ENCODE assay signal across 8 cellular contexts in genomic region chr16:67660564-67661028, GRCh38. TPM values are rescaled to one million over a fixed set of nuclear protein-coding genes. Genes with fewer than 3 reads are reported as not detected.
DNase-seq lines count a peak whose midpoint lies in the region; ATAC-seq, FAIRE-seq and TF ChIP-seq lines count a peak whose summit lies in the region.

PARD6A (plus strand) TSS chr16:67660960; CDS start chr16:67661039, 79 bp downstream.

- no peak for TF ChIP-seq CTCF in OCI-LY3 (IDR thresholded peaks at IDR 0.05; ENCODE audit: low read depth, low read length)
- TF ChIP-seq CTCF in endothelial cell of umbilical vein (IDR thresholded peaks at IDR 0.05; ENCODE audit: extremely low read depth in 1 of 2, insufficient read depth in 1 of 2, low read depth in 1 of 2, low read length in 2 of 2) = no peak

- H3K79me2 ChIP-seq in OCI-LY3 (ENCODE audit: low read length) (peaks cover 19% of the 10 kb centered on the region), endothelial cell of umbilical vein (ENCODE audit: control insufficient read depth, insufficient read depth, low read length) (no peaks in the 10 kb centered on the region)

- no peak for TF ChIP-seq POLR2A in endothelial cell of umbilical vein (IDR thresholded peaks at IDR 0.05; ENCODE audit: low read depth, low read length)

- peak; percentile 66 for ATAC-seq in GM21528 (IDR thresholded peaks at IDR 0.05; ENCODE audit: low FRiP score, unreplicated experiment)

- H3K36me3 ChIP-seq in OCI-LY3 (replicated peaks; ENCODE audit: low read depth, low read length) (peaks cover 21% of the 10 kb centered on the region), endothelial cell of umbilical vein (ENCODE audit: control insufficient read depth in 2 of 2, extremely low read depth in 1 of 2, insufficient read depth in 2 of 2, low read length in 2 of 2) (peaks cover 0 to 6% of the 10 kb centered on the region in 2 experiments)

- intact Hi-C loops in endothelial cell of umbilical vein (cut with micrococcal nuclease) = loop anchor here (1.0 to 2.0 kb wide), 2 partner anchors 98 to 122 kb away; partner anchors contain the start of gene CTCF

- CTCF ChIA-PET in endothelial cell of umbilical vein (lab: Charles Lee) = interaction anchor here (0.8 to 2.1 kb wide), 16 partner anchors 10 to 146 kb away, joined by 3 to 31 read pairs (median 5); partner anchors contain the start of genes CARMIL2 and CTCF

- FAIRE-seq in endothelial cell of umbilical vein (lab: Jason Lieb, UNC) = peak; percentile 96

- H3K4me1 ChIP-seq in OCI-LY3 (ENCODE audit: low read length) (peaks cover 14% of the 10 kb centered on the region), endothelial cell of umbilical vein (ENCODE audit: control insufficient read depth, extremely low read depth, insufficient read depth, low read length) (peaks cover 9% of the 10 kb centered on the region)

- DNase-seq in Caki2 (ENCODE audit: low read depth) (peak; percentile 92), HuH-7.5 (ENCODE audit: low spot score) (peak; percentile 100), activated T-cell treated with anti-CD3 and anti-CD28 coated beads for 1 hour (ENCODE audit: low read depth) (peak; percentile 88), endothelial cell of umbilical vein (ENCODE audit: low read depth, low spot score) (peak; percentile 94), middle frontal gyrus (ENCODE audit: extremely low spot score, low spot score) (peak; percentile 97)
- peak; percentile 88 to 90 for DNase-seq in stimulated activated CD8-positive, alpha-beta memory T cell treated with anti-CD3 and anti-CD28 coated beads, Interleukin-2, amount 100 ng/mL, for 1 hour (ENCODE audit: low read depth in 2 of 2)

- H3K9ac ChIP-seq in OCI-LY3 (ENCODE audit: low read length) (peak within 1 kb of the TSS; percentile 99), endothelial cell of umbilical vein (replicated peaks; ENCODE audit: extremely low read depth, insufficient read depth, low read length) (peak within 1 kb of the TSS; percentile 51)

- H3K9me1 ChIP-seq in endothelial cell of umbilical vein (replicated peaks; ENCODE audit: control insufficient read depth, extremely low read depth, insufficient read depth, low read length) = no peaks in the 10 kb centered on the region

- H3K27ac ChIP-seq in OCI-LY3 (ENCODE audit: low read length) = peak within 1 kb of the TSS; percentile 89
- peak within 1 kb of the TSS; percentile 44 for H3K27ac ChIP-seq in endothelial cell of umbilical vein (ENCODE audit: insufficient read depth, low read depth, low read length)

- POLR2A ChIA-PET in endothelial cell of umbilical vein (lab: Charles Lee) = interaction anchor here (1.5 kb wide), 1 partner anchor 139 kb away, joined by 3 read pairs; no protein-coding TSS in a partner anchor

- H2AFZ ChIP-seq in OCI-LY3 (ENCODE audit: low read depth, low read length) = peak within 1 kb of the TSS; percentile 90
- H2AFZ ChIP-seq in endothelial cell of umbilical vein (ENCODE audit: low read depth, low read length) = peak within 1 kb of the TSS; percentile 83

- H4K20me1 ChIP-seq in OCI-LY3 (ENCODE audit: insufficient read depth, low read length) = no peaks in the 10 kb centered on the region
- no peaks in the 10 kb centered on the region for H4K20me1 ChIP-seq in endothelial cell of umbilical vein (replicated peaks; ENCODE audit: control insufficient read depth, extremely low read depth, insufficient read depth, low read length)

- H3K4me3 ChIP-seq in OCI-LY3 (ENCODE audit: low read length) (peak within 1 kb of the TSS; percentile 99), endothelial cell of umbilical vein (replicated peaks in 1 of 3; ENCODE audit: insufficient read depth in 1 of 3, low read depth in 1 of 3, low read length in 3 of 3) (peak within 1 kb of the TSS; percentile 32 to 70 (median 64))

- in situ Hi-C loops in Caki2 (cut with HindIII; ENCODE audit: low pct_unique_long_range_greater_than_20kb, low sequenced_read_pairs) = no loop called here

- peak within 1 kb of the TSS; percentile 93 for H3K4me2 ChIP-seq in OCI-LY3 (ENCODE audit: low read length)
- H3K4me2 ChIP-seq in endothelial cell of umbilical vein (ENCODE audit: insufficient read depth, low read length) = peak within 1 kb of the TSS; percentile 75

- H3K9me3 ChIP-seq in OCI-LY3 (ENCODE audit: insufficient read depth, low read length) (no peaks in the 10 kb centered on the region), endothelial cell of umbilical vein (replicated peaks; ENCODE audit: control insufficient read depth, insufficient read depth, low read length) (no peaks in the 10 kb centered on the region)

- no peaks in the 10 kb centered on the region for H3K27me3 ChIP-seq in OCI-LY3 (ENCODE audit: low read depth, low read length)
- H3K27me3 ChIP-seq in endothelial cell of umbilical vein (ENCODE audit: control insufficient read depth in 2 of 2, insufficient read depth in 2 of 2, low read length in 2 of 2) = no peaks in the 10 kb centered on the region

- BruUV-seq in endothelial cell of umbilical vein (replicated peaks; lab: Mats Ljungman, UMichigan) = no TSS peak

- dilution Hi-C loops in endothelial cell of umbilical vein (cut with MboI; ENCODE audit: extremely low pct_ligation_motif_present, low sequenced_read_pairs) = no loop called here

TF ChIP-seq in endothelial cell of umbilical vein, 7 proteins besides CTCF, POLR2A, EP300 and RAD21:
- TF ChIP-seq JUN (IDR thresholded peaks at IDR 0.05; ENCODE audit: borderline replicate concordance, insufficient read depth, insufficient read length, low read depth) (no peak), FOS (IDR thresholded peaks at IDR 0.05; ENCODE audit: borderline replicate concordance, insufficient read depth, low read length) (no peak), MAX (IDR thresholded peaks at IDR 0.05; ENCODE audit: insufficient read depth, insufficient read length) (no peak), EZH2 (IDR thresholded peaks at IDR 0.05; ENCODE audit: borderline replicate concordance, low read depth, low read length, severe bottlenecking) (no peak), POLR2AphosphoS5 (IDR thresholded peaks at IDR 0.05; ENCODE audit: insufficient read depth, low read depth, low read length) (no peak), GATA2 (IDR thresholded peaks at IDR 0.05; ENCODE audit: insufficient read depth, insufficient read length, low read depth, low read length) (no peak), MYC (IDR thresholded peaks at IDR 0.05; ENCODE audit: low read depth, low read length) (no peak)

RNA-seq across cellular contexts. Expression of gene PARD6A, which starts in this region (rescaled TPM):
- total RNA-seq in Caki2 (2014; rRNA removed; shearing (Covaris generic); ENCODE audit: low replicate concordance) = 5.3 and 7.2 TPM in 2 replicates
- 1.3 and 1.7 TPM in 2 replicates for total RNA-seq in endothelial cell of umbilical vein
- 2.9 and 4.3 TPM in 2 replicates for polyA plus RNA-seq in endothelial cell of umbilical vein
- 1.5 and 2.1 TPM in 2 replicates for polyA plus RNA-seq in endothelial cell of umbilical vein (2011; cell fraction: cytosol; rRNA removed)
- 0.51 and 1.1 TPM in 2 replicates for polyA plus RNA-seq in endothelial cell of umbilical vein (2011; cell fraction: nucleus; rRNA removed)
- polyA plus RNA-seq in endothelial cell of umbilical vein (2012) = 1.1 and 1.5 TPM in 2 replicates
- polyA minus RNA-seq in endothelial cell of umbilical vein = 0.79 and 1.0 TPM in 2 replicates
- 3.2 TPM for polyA minus RNA-seq in endothelial cell of umbilical vein (2011; cell fraction: cytosol; rRNA and poly(A)+ RNA removed)
- 0.48 TPM in 1 of 2 replicates, not detected in the other for polyA minus RNA-seq in endothelial cell of umbilical vein (2011; cell fraction: nucleus; rRNA and poly(A)+ RNA removed)

Comparison
In these comparisons a context has a peak if more than half of its experiments do, and no peak if none do; other contexts are left out.
1. Peak in every context shown above with its lines: DNase-seq, ATAC-seq, H3K4me3 ChIP-seq and H3K27ac ChIP-seq.